ENCODE assay signal across 30 cellular contexts in genomic region chr2:220528180-220528579, GRCh38.
DNase-seq lines count a peak whose midpoint lies in the region; ATAC-seq, FAIRE-seq and TF ChIP-seq lines count a peak whose summit lies in the region.
"Had no signal": no experiment of that assay in that cellular context is flagged by ENCODE, and none has a peak within 500 bp of the region (broad histone marks: within the 10 kb centered on the region; RNA-seq: fewer than 3 reads in every experiment).

No MANE protein-coding gene starts in this region.

- BruUV-seq in Caco-2 (replicated peaks; lab: Mats Ljungman, UMichigan), result no TSS peak

- POLR2A ChIA-PET in Caco-2 (lab: Charles Lee), result no interaction called here

- H3K27me3 Mint-ChIP-seq in chondrocyte (ENCODE audit: low read depth), result no peaks in the 10 kb centered on the region
- no peaks in the 10 kb centered on the region for H3K27me3 Mint-ChIP-seq in Caco-2 (ENCODE audit: insufficient read depth, unreplicated experiment)
- H3K27me3 Mint-ChIP-seq: activated CD4-positive, alpha-beta T cell treated with anti-CD3 and anti-CD28 coated beads for 36 hours; B cell; central memory CD8-positive, alpha-beta T cell had no signal

- H3K27me3 ChIP-seq in Caco-2 (replicated peaks; ENCODE audit: control insufficient read depth, insufficient read depth, low read length), result no peaks in the 10 kb centered on the region
- H3K27me3 ChIP-seq: left lung, stomach, thyroid gland, vagina had no signal

- peaks cover 3% of the 10 kb centered on the region for H3K36me3 Mint-ChIP-seq in chondrocyte (ENCODE audit: low read depth)
- no peaks in the 10 kb centered on the region for H3K36me3 Mint-ChIP-seq in Caco-2 (ENCODE audit: insufficient read depth, unreplicated experiment)
- H3K36me3 Mint-ChIP-seq in stimulated activated effector memory CD8-positive, alpha-beta T cell treated with anti-CD3 and anti-CD28 coated beads, Interleukin-12 subunit alpha, Interleukin-12 subunit beta, amount 100 ng/mL, for 72 hours, result no peaks in the 10 kb centered on the region
- H3K36me3 Mint-ChIP-seq: activated naive CD4-positive, alpha-beta T cell treated with anti-CD3 and anti-CD28 coated beads, Interleukin-2, amount 50 U/mL, for 72 hours; CD8-positive, alpha-beta memory T cell had no signal

- FAIRE-seq in HTR-8/SVneo (lab: Jason Lieb, UNC), result no peak
- FAIRE-seq: endothelial cell of umbilical vein, GM18507 had no signal

- H3K4me1 ChIP-seq in Caco-2, result no peaks in the 10 kb centered on the region
- H3K4me1 ChIP-seq: left lung, stomach, thyroid gland, vagina had no signal

- peaks cover 14% of the 10 kb centered on the region for H3K9me3 Mint-ChIP-seq in chondrocyte (ENCODE audit: low read depth)
- H3K9me3 Mint-ChIP-seq in Caco-2 (ENCODE audit: unreplicated experiment), result peaks cover 15% of the 10 kb centered on the region
- H3K9me3 Mint-ChIP-seq in stimulated activated effector memory CD8-positive, alpha-beta T cell treated with anti-CD3 and anti-CD28 coated beads, Interleukin-12 subunit alpha, Interleukin-12 subunit beta, amount 100 ng/mL, for 72 hours, result peaks cover 6% of the 10 kb centered on the region

- TF ChIP-seq CTCF in chondrocyte (IDR thresholded peaks at IDR 0.05) (no peak), Caco-2 (IDR thresholded peaks at IDR 0.05; ENCODE audit: insufficient read depth in 1 of 2, low read depth in 1 of 2, low read length in 1 of 2, severe bottlenecking in 1 of 2, unreplicated experiment in 1 of 2) (no peak)

- no peak for ATAC-seq in stimulated activated effector memory CD8-positive, alpha-beta T cell treated with anti-CD3 and anti-CD28 coated beads, Interleukin-12 subunit alpha, Interleukin-12 subunit beta, amount 100 ng/mL, for 72 hours
- ATAC-seq: activated CD4-positive, alpha-beta T cell treated with anti-CD3 and anti-CD28 coated beads for 36 hours; activated naive CD4-positive, alpha-beta T cell treated with anti-CD3 and anti-CD28 coated beads, Interleukin-2, amount 50 U/mL, for 72 hours; HCT116; left lung; naive thymus-derived CD4-positive, alpha-beta T cell had no signal

- no peaks in the 10 kb centered on the region; the same call in 1 of the 2 replicates for H3K9me3 ChIP-seq in Caco-2
- H3K9me3 ChIP-seq: thyroid gland, vagina had no signal

- intact Hi-C loops in Caco-2 (cut with micrococcal nuclease; ENCODE audit: unreplicated experiment), result no loop called here

- CTCF ChIA-PET in Caco-2 (lab: Charles Lee), result no interaction called here

- H3K27ac Mint-ChIP-seq in chondrocyte (ENCODE audit: unreplicated experiment) (peak overlapping the region; percentile 82), Caco-2 (ENCODE audit: unreplicated experiment) (no peak overlapping the region)
- no peak overlapping the region for H3K27ac Mint-ChIP-seq in stimulated activated effector memory CD8-positive, alpha-beta T cell treated with anti-CD3 and anti-CD28 coated beads, Interleukin-12 subunit alpha, Interleukin-12 subunit beta, amount 100 ng/mL, for 72 hours
- H3K27ac Mint-ChIP-seq: activated CD4-positive, alpha-beta T cell treated with anti-CD3 and anti-CD28 coated beads for 36 hours; activated naive CD4-positive, alpha-beta T cell treated with anti-CD3 and anti-CD28 coated beads, Interleukin-2, amount 50 U/mL, for 72 hours; B cell; CD8-positive, alpha-beta memory T cell; naive thymus-derived CD4-positive, alpha-beta T cell had no signal

- no peaks in the 10 kb centered on the region for H3K36me3 ChIP-seq in Caco-2 (ENCODE audit: control insufficient read depth, insufficient read depth, low read length)
- H3K36me3 ChIP-seq: left lung, stomach, thyroid gland, vagina had no signal

- H3K4me3 ChIP-seq in Caco-2 (ENCODE audit: low read depth, low read length), result no peak overlapping the region
- H3K4me3 ChIP-seq: left lung, skin epidermis, stomach, thyroid gland, vagina had no signal

- H3K4me3 Mint-ChIP-seq in chondrocyte (ENCODE audit: unreplicated experiment) (no peak overlapping the region), Caco-2 (ENCODE audit: unreplicated experiment) (no peak overlapping the region)
- no peak overlapping the region for H3K4me3 Mint-ChIP-seq in stimulated activated effector memory CD8-positive, alpha-beta T cell treated with anti-CD3 and anti-CD28 coated beads, Interleukin-12 subunit alpha, Interleukin-12 subunit beta, amount 100 ng/mL, for 72 hours
- H3K4me3 Mint-ChIP-seq: activated CD4-positive, alpha-beta T cell treated with anti-CD3 and anti-CD28 coated beads for 36 hours; B cell; CD8-positive, alpha-beta memory T cell; central memory CD8-positive, alpha-beta T cell; naive thymus-derived CD4-positive, alpha-beta T cell had no signal

- DNase-seq in AG08395 (ENCODE audit: low spot score) (peak; percentile 40), HCEC 1CT (peak; percentile 30), chondrocyte (ENCODE audit: low spot score) (no peak), hepatic stellate cell (ENCODE audit: low spot score) (peak; percentile 8), Caco-2 (no peak), GF-D8 (lab: John Stamatoyannopoulos, UW) (no peak), HTR-8/SVneo (ENCODE audit: insufficient read length, low spot score) (no peak)
- DNase-seq in stimulated activated effector memory CD8-positive, alpha-beta T cell treated with anti-CD3 and anti-CD28 coated beads, Interleukin-12 subunit alpha, Interleukin-12 subunit beta, amount 100 ng/mL, for 72 hours (ENCODE audit: low spot score in 2 of 2), result no peak
- DNase-seq: activated CD4-positive, alpha-beta T cell treated with anti-CD3 and anti-CD28 coated beads for 36 hours; activated T-cell treated with anti-CD3 and anti-CD28 coated beads for 4 hours; anterior cingulate cortex; CD8-positive, alpha-beta memory T cell; DMS53; left lung; naive thymus-derived CD4-positive, alpha-beta T cell; NCI-H1436; NCI-H2107; NCI-H82; nucleus accumbens; stomach; T-helper 2 cell; thyroid gland had no signal

- H3K4me1 Mint-ChIP-seq in chondrocyte (ENCODE audit: low read depth), result peaks cover 15% of the 10 kb centered on the region
- no peaks in the 10 kb centered on the region for H3K4me1 Mint-ChIP-seq in Caco-2 (ENCODE audit: low read depth, unreplicated experiment)
- H3K4me1 Mint-ChIP-seq in stimulated activated effector memory CD8-positive, alpha-beta T cell treated with anti-CD3 and anti-CD28 coated beads, Interleukin-12 subunit alpha, Interleukin-12 subunit beta, amount 100 ng/mL, for 72 hours, result no peaks in the 10 kb centered on the region
- H3K4me1 Mint-ChIP-seq: activated CD4-positive, alpha-beta T cell treated with anti-CD3 and anti-CD28 coated beads for 36 hours; B cell; CD8-positive, alpha-beta memory T cell; central memory CD8-positive, alpha-beta T cell; naive thymus-derived CD4-positive, alpha-beta T cell had no signal

Comparison
In these comparisons a context has a peak if more than half of its experiments do, and no peak if none do; other contexts are left out.
1. DNase-seq: peak in AG08395 (single experiment), HCEC 1CT (single experiment) and hepatic stellate cell (single experiment); none in chondrocyte (single experiment), Caco-2 (0 of 2), GF-D8 (single experiment), HTR-8/SVneo (single experiment) and stimulated activated effector memory CD8-positive, alpha-beta T cell treated with anti-CD3 and anti-CD28 coated beads, Interleukin-12 subunit alpha, Interleukin-12 subunit beta, amount 100 ng/mL, for 72 hours (0 of 2).